In the genomic region with DNA sequence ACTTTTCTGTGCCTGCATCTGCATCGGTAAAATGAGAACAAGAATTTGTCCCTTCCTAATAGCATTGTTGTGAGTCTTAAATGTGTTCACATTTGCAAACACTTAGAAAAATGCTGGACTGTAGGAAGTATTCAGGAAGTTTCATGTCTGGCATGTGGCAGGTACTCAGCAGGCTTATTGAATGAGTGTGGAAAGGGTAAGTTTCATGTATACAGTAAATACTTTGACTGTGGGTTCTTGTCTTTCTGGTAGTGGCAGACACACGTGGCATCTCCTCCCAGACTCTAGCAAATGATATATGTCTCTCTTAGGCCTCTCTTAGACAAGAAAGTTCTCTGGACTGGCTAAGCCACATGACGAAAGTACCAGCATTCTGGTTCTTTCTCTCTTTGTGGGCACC, we compare ENCODE assay signal across 29 cellular contexts.
"Had no signal": no experiment of that assay in that cellular context is flagged by ENCODE, and none has a peak within 500 bp of the region (broad histone marks: within the 10 kb centered on the region; RNA-seq: fewer than 3 reads in every experiment).

No MANE protein-coding gene starts in this region.

- ATAC-seq: naive thymus-derived CD8-positive, alpha-beta T cell; natural killer cell treated with Interleukin-12 subunit alpha and Interleukin-12 subunit beta and Interleukin-15 and Interleukin-18, amount 100 ng/mL, for 72 hours; psoas muscle; right cardiac atrium; right lobe of liver; stimulated activated effector memory CD8-positive, alpha-beta T cell treated with anti-CD3 and anti-CD28 coated beads, Interleukin-12 subunit alpha, Interleukin-12 subunit beta, amount 100 ng/mL, for 72 hours; stimulated activated naive B cell treated with anti-CD40 and anti-IgM and Interleukin-4, amounts not matched to agents 10 μg/mL and 1 μg/mL and 100 μg/mL, for 72 hours; upper lobe of right lung had no signal

- H3K4me1 Mint-ChIP-seq: naive thymus-derived CD8-positive, alpha-beta T cell; neural crest cell; stimulated activated effector memory CD8-positive, alpha-beta T cell treated with anti-CD3 and anti-CD28 coated beads, Interleukin-12 subunit alpha, Interleukin-12 subunit beta, amount 100 ng/mL, for 72 hours; stimulated activated naive B cell treated with anti-CD40 and anti-IgM and Interleukin-4, amounts not matched to agents 10 μg/mL and 1 μg/mL and 100 μg/mL, for 72 hours had no signal

- H3K4me1 ChIP-seq: parathyroid adenoma, psoas muscle, right lobe of liver, sigmoid colon, stomach, thyroid gland, tibial nerve, upper lobe of right lung, uterus had no signal

- H3K27ac Mint-ChIP-seq: naive thymus-derived CD8-positive, alpha-beta T cell; natural killer cell treated with Interleukin-12 subunit alpha and Interleukin-12 subunit beta and Interleukin-15 and Interleukin-18, amount 100 ng/mL, for 72 hours; nephron progenitor cell; progenitor cell of endocrine pancreas; stimulated activated effector memory CD8-positive, alpha-beta T cell treated with anti-CD3 and anti-CD28 coated beads, Interleukin-12 subunit alpha, Interleukin-12 subunit beta, amount 100 ng/mL, for 72 hours; stimulated activated naive B cell treated with anti-CD40 and anti-IgM and Interleukin-4, amounts not matched to agents 10 μg/mL and 1 μg/mL and 100 μg/mL, for 72 hours; stimulated activated naive CD8-positive, alpha-beta T cell treated with anti-CD3 and anti-CD28 coated beads, Interleukin-15, Interleukin-2, amounts not matched to agents 100 ng/mL and 50 ng/mL, for 24 hours; type B pancreatic cell had no signal

- H3K27me3 Mint-ChIP-seq: type B pancreatic cell had no signal

- H3K36me3 Mint-ChIP-seq: naive thymus-derived CD8-positive, alpha-beta T cell; natural killer cell treated with Interleukin-12 subunit alpha and Interleukin-12 subunit beta and Interleukin-15 and Interleukin-18, amount 100 ng/mL, for 72 hours; stimulated activated effector memory CD8-positive, alpha-beta T cell treated with anti-CD3 and anti-CD28 coated beads, Interleukin-12 subunit alpha, Interleukin-12 subunit beta, amount 100 ng/mL, for 72 hours; stimulated activated naive B cell treated with anti-CD40 and anti-IgM and Interleukin-4, amounts not matched to agents 10 μg/mL and 1 μg/mL and 100 μg/mL, for 72 hours; type B pancreatic cell had no signal

- H3K27me3 ChIP-seq: ovary, right lobe of liver, sigmoid colon, stomach, thyroid gland, tibial nerve, upper lobe of right lung, uterus had no signal

- H3K4me3 ChIP-seq: ovary, psoas muscle, right lobe of liver, sigmoid colon, stomach, thoracic aorta, thyroid gland, tibial nerve, upper lobe of right lung, uterus had no signal

- H3K27ac ChIP-seq: ovary, parathyroid adenoma, psoas muscle, right lobe of liver, sigmoid colon, stomach, thoracic aorta, thyroid gland, tibial nerve, upper lobe of right lung, uterus had no signal

- H3K9me3 ChIP-seq: ovary, psoas muscle, right lobe of liver, thyroid gland, upper lobe of right lung, uterus had no signal

- H3K9me3 Mint-ChIP-seq: natural killer cell treated with Interleukin-12 subunit alpha and Interleukin-12 subunit beta and Interleukin-15 and Interleukin-18, amount 100 ng/mL, for 72 hours; stimulated activated effector memory CD8-positive, alpha-beta T cell treated with anti-CD3 and anti-CD28 coated beads, Interleukin-12 subunit alpha, Interleukin-12 subunit beta, amount 100 ng/mL, for 72 hours; type B pancreatic cell had no signal

- H3K36me3 ChIP-seq: ovary, right lobe of liver, sigmoid colon, stomach, thoracic aorta, thyroid gland, upper lobe of right lung, uterus had no signal

- H2AFZ ChIP-seq: parathyroid adenoma had no signal

- H3K9ac ChIP-seq: parathyroid adenoma had no signal

- DNase-seq: naive thymus-derived CD8-positive, alpha-beta T cell; nephron progenitor cell; occipital lobe; ovary; posterior cingulate gyrus; psoas muscle; right cardiac atrium; right lobe of liver; sigmoid colon; small intestine; stimulated activated CD4-positive, alpha-beta T cell treated with anti-CD3 and anti-CD28 coated beads, Interleukin-15, amount 100 ng/mL, for 24 hours; stimulated activated CD4-positive, alpha-beta T cell treated with anti-CD3 and anti-CD28 coated beads, Interleukin-2, amount 100 ng/mL, for 24 hours; stimulated activated CD4-positive, alpha-beta T cell treated with anti-CD3 and anti-CD28 coated beads, Interleukin-2, amount 100 ng/mL, for 48 hours; stimulated activated CD4-positive, alpha-beta T cell treated with anti-CD3 and anti-CD28 coated beads, Interleukin-4, amount 100 ng/mL, for 24 hours; stimulated activated naive B cell treated with anti-CD40 and anti-IgM and Interleukin-4, amounts not matched to agents 10 μg/mL and 1 μg/mL and 100 μg/mL, for 72 hours; stimulated activated naive CD4-positive, alpha-beta T cell treated with Interleukin-2 at 50 U/mL for 16 hours; stomach; thyroid gland; upper lobe of right lung; uterus had no signal

- H3K4me3 Mint-ChIP-seq: naive thymus-derived CD8-positive, alpha-beta T cell; natural killer cell treated with Interleukin-12 subunit alpha and Interleukin-12 subunit beta and Interleukin-15 and Interleukin-18, amount 100 ng/mL, for 72 hours; nephron progenitor cell; neural crest cell; stimulated activated effector memory CD8-positive, alpha-beta T cell treated with anti-CD3 and anti-CD28 coated beads, Interleukin-12 subunit alpha, Interleukin-12 subunit beta, amount 100 ng/mL, for 72 hours; stimulated activated naive B cell treated with anti-CD40 and anti-IgM and Interleukin-4, amounts not matched to agents 10 μg/mL and 1 μg/mL and 100 μg/mL, for 72 hours; stimulated activated naive CD8-positive, alpha-beta T cell treated with anti-CD3 and anti-CD28 coated beads, Interleukin-15, Interleukin-2, amounts not matched to agents 100 ng/mL and 50 ng/mL, for 24 hours; type B pancreatic cell had no signal
